In the genomic region with DNA sequence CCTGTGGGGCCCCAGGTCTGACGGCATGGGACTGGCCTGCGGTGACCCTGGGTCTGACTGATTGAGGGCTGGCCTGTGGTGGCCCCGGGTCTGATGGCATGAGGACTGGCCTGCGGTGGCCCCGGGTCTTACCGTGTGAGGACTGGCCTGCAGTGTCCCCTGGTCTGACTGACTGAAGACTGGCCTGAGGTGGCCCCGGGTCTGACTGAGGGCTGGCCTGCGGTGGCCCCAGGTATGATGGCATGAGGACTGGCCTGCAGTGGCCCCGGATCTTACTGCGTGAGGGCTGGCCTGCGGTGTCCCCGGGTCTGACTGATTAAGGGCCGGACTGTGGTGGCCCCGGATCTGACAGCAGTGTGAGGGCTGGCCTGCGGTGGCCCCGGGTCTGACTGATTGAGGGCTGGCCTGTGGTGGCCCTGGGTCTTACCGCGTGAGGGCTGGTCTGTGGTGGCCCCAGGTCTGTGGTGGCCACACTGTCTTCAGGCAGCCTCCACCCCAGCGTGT, we compare ENCODE assay signal across 24 cellular contexts. TPM values are rescaled to one million over a fixed set of nuclear protein-coding genes. Genes with fewer than 3 reads are reported as not detected.
"Had no signal": no experiment of that assay in that cellular context is flagged by ENCODE, and none has a peak within 500 bp of the region (broad histone marks: within the 10 kb centered on the region; RNA-seq: fewer than 3 reads in every experiment).

No MANE protein-coding gene starts in this region.

- DNase-seq: activated B cell treated with CpG ODN at 0.5 μM for 24 hours; activated CD4-positive, alpha-beta T cell treated with anti-CD3 and anti-CD28 coated beads for 36 hours; activated CD4-positive, alpha-beta T cell treated with anti-CD3 and anti-CD28 coated beads, Interleukin-2, amount 50 U/mL, for 4 hours; activated CD8-positive, alpha-beta memory T cell treated with anti-CD3 and anti-CD28 coated beads for 24 hours; activated CD8-positive, alpha-beta memory T cell treated with anti-CD3 and anti-CD28 coated beads, Interleukin-2, amount 50 U/mL, for 4 hours; activated T-cell treated with anti-CD3 and anti-CD28 coated beads, Interleukin-2, amount 50 U/mL, for 24 hours; brain microvascular endothelial cell; esophagus squamous epithelium; heart left ventricle; mammary epithelial cell; midbrain; natural killer cell; small intestine; stimulated activated naive CD4-positive, alpha-beta T cell; SW 1271; T-helper 17 cell had no signal

- H3K9me3 ChIP-seq: neutrophil, pancreas had no signal

- H3K27ac ChIP-seq: ascending aorta, brain microvascular endothelial cell, dorsolateral prefrontal cortex, esophagus squamous epithelium, heart left ventricle, neutrophil, pancreas, thoracic aorta had no signal

- H3K36me3 ChIP-seq: ascending aorta, brain microvascular endothelial cell, esophagus squamous epithelium, heart left ventricle, neutrophil, pancreas, thoracic aorta had no signal

- H3K27me3 ChIP-seq: ascending aorta, brain microvascular endothelial cell, dorsolateral prefrontal cortex, heart left ventricle, neutrophil, pancreas had no signal

- H3K4me1 ChIP-seq: ascending aorta, esophagus squamous epithelium, heart left ventricle, pancreas had no signal

- H3K4me3 ChIP-seq: ascending aorta, dorsolateral prefrontal cortex, esophagus squamous epithelium, heart left ventricle, pancreas, thoracic aorta had no signal

- ATAC-seq: activated CD4-positive, alpha-beta T cell treated with anti-CD3 and anti-CD28 coated beads for 36 hours; activated naive CD4-positive, alpha-beta T cell treated with anti-CD3 and anti-CD28 coated beads, Interleukin-2, amount 50 U/mL, for 72 hours; activated T-helper 17 cell treated with anti-CD3 and anti-CD28 coated beads, Interleukin-2, amount 50 U/mL, for 72 hours; pancreas; sciatic nerve; T-helper 17 cell had no signal

RNA-seq across cellular contexts. Expression of a gene that starts 10.9 kb away (rescaled TPM):
- total RNA-seq: ascending aorta had no signal
